ENCODE assay signal across 23 cellular contexts in genomic region chr7:151454306-151454705, GRCh38. TPM values are rescaled to one million over a fixed set of nuclear protein-coding genes. Genes with fewer than 3 reads are reported as not detected.
A peak's percentile ranks its signal among the peaks of the same experiment; 100 is the strongest.
DNase-seq lines count a peak whose midpoint lies in the region; FAIRE-seq and TF ChIP-seq lines count a peak whose summit lies in the region.
"Had no signal": no experiment of that assay in that cellular context is flagged by ENCODE, and none has a peak within 500 bp of the region (broad histone marks: within the 10 kb centered on the region; RNA-seq: fewer than 3 reads in every experiment).

No MANE protein-coding gene starts in this region.

- H2BK12ac ChIP-seq in H1 (ENCODE audit: low read depth, low read length) (peak overlapping the region; percentile 72; the same call in 1 of the 2 replicates), mesenchymal stem cell (ENCODE audit: low read length in 2 of 2) (no peak overlapping the region)

- no peak overlapping the region for H4K5ac ChIP-seq in H1 (ENCODE audit: insufficient read length, low read depth, low read length)

- no peak for TF ChIP-seq POLR2A in H1 (IDR thresholded peaks at IDR 0.05; ENCODE audit: control extremely low read depth in 1 of 2, low read depth in 2 of 2, low read length in 2 of 2)

- H3K18ac ChIP-seq in H1 (ENCODE audit: extremely low read depth, low read length) (no peak overlapping the region; the same call in none of the 2 replicates), mesenchymal stem cell (ENCODE audit: low read depth in 1 of 2, low read length in 2 of 2) (no peak overlapping the region)

- H3K4me2 ChIP-seq in H1 (ENCODE audit: insufficient read depth in 1 of 2, low read depth in 2 of 2, low read length in 2 of 2) (no peak overlapping the region), mesenchymal stem cell (ENCODE audit: low read length, poor library complexity, severe bottlenecking) (no peak overlapping the region), Karpas-422 (ENCODE audit: low read depth, low read length, poor library complexity, severe bottlenecking) (no peak overlapping the region)

- H3K36me3 ChIP-seq in H1 (ENCODE audit: control insufficient read depth in 2 of 4, insufficient read depth in 4 of 4, low read length in 3 of 4) (no peaks in the 10 kb centered on the region), mesenchymal stem cell (ENCODE audit: control insufficient read depth in 1 of 2, insufficient read depth in 2 of 2, low read depth in 1 of 2, low read length in 2 of 2) (no peaks in the 10 kb centered on the region), Karpas-422 (ENCODE audit: insufficient read depth, low read length) (no peaks in the 10 kb centered on the region)
- H3K36me3 ChIP-seq: heart left ventricle had no signal

- TF ChIP-seq EP300 in H1 (IDR thresholded peaks at IDR 0.05; ENCODE audit: borderline replicate concordance in 1 of 2, low read depth in 2 of 2, low read length in 2 of 2), result no peak

- peak overlapping the region; percentile 84; the same call in 1 of the 2 replicates for H2AK5ac ChIP-seq in H1 (ENCODE audit: low read depth, low read length)
- peak overlapping the region; percentile 45 for H2AK5ac ChIP-seq in mesenchymal stem cell (ENCODE audit: low read length, severe bottlenecking)

- H4K20me1 ChIP-seq in H1 (replicated peaks in 1 of 2; ENCODE audit: control insufficient read depth in 1 of 2, insufficient read depth in 2 of 2, low read length in 2 of 2), result no peaks in the 10 kb centered on the region
- 0 out of 2 replicates have a peak, but pooled peaks cover 3% of the 10 kb centered on the region for H4K20me1 ChIP-seq in Karpas-422 (ENCODE audit: insufficient read depth, low read depth, low read length)

- CTCF ChIA-PET in H1 (lab: Charles Lee; ENCODE audit: partially characterized antibody), result interaction anchor here (13.7 kb wide), 1 partner anchor 80 kb away, joined by 185 read pairs; no protein-coding TSS in a partner anchor

- H3K27ac ChIP-seq in H1 (ENCODE audit: low read depth, low read length) (no peak overlapping the region), mesenchymal stem cell (ENCODE audit: low read length, poor library complexity, severe bottlenecking) (no peak overlapping the region), Karpas-422 (ENCODE audit: low read length) (no peak overlapping the region)
- H3K27ac ChIP-seq: epithelial cell of prostate, foreskin keratinocyte, heart left ventricle, HL-60, RWPE1 had no signal

- no peaks in the 10 kb centered on the region for H3K23me2 ChIP-seq in H1 (ENCODE audit: low read depth, low read length)

- no peaks in the 10 kb centered on the region for H3K9me2 ChIP-seq in Karpas-422 (replicated peaks; ENCODE audit: insufficient read depth, low read length)

- peak; percentile 21 for DNase-seq in GM13976 (ENCODE audit: low spot score)
- no peak for DNase-seq in H1 (ENCODE audit: low read depth in 1 of 2, low spot score in 2 of 2)
- no peak for DNase-seq in mesenchymal stem cell
- peak; percentile 10 for DNase-seq in stimulated activated CD8-positive, alpha-beta memory T cell treated with anti-CD3 and anti-CD28 coated beads, Interleukin-4, amount 100 ng/mL, for 48 hours
- DNase-seq in cerebellar cortex (ENCODE audit: low spot score), result no peak
- no peak for DNase-seq in amygdala (lab: John Stamatoyannopoulos, UW)
- DNase-seq in Karpas-422, result no peak
- DNase-seq: activated CD8-positive, alpha-beta T cell treated with anti-CD3 and anti-CD28 coated beads, Interleukin-2, amount 10 ng/mL, durations not matched to agents 7 days and 5 days; activated naive CD8-positive, alpha-beta T cell treated with anti-CD3 and anti-CD28 coated beads for 36 hours; effector CD4-positive, alpha-beta T cell; foreskin keratinocyte; NCI-H1436 treated with DMSO at 0.1 percent for 48 hours; NCI-H446 treated with DMSO at 0.1 percent for 48 hours; nucleus accumbens; small intestine; stimulated activated CD4-positive, alpha-beta T cell treated with anti-CD3 and anti-CD28 coated beads, Interleukin-1b, Interleukin-23, amount 100 ng/mL, for 48 hours had no signal

- H2BK120ac ChIP-seq in H1 (replicated peaks; ENCODE audit: low read depth, low read length) (no peak overlapping the region), mesenchymal stem cell (ENCODE audit: low read depth, low read length) (no peak overlapping the region)

- POLR2A ChIA-PET in H1 (lab: Charles Lee; ENCODE audit: partially characterized antibody), result interaction anchor here (1.1 kb wide), 1 partner anchor 24 kb away, joined by 3 read pairs; no protein-coding TSS in a partner anchor

- no peak for TF ChIP-seq RAD21 in H1 (IDR thresholded peaks at IDR 0.05 in 1 of 2, conservative IDR thresholded peaks at IDR 0.05 in 1 of 2; ENCODE audit: low read depth in 2 of 2, low read length in 2 of 2)

- H4K8ac ChIP-seq in H1 (ENCODE audit: extremely low read depth, insufficient read depth, low read length), result no peak overlapping the region
- no peak overlapping the region for H4K8ac ChIP-seq in mesenchymal stem cell (ENCODE audit: low read length)

- H3K9me3 ChIP-seq in H1 (ENCODE audit: insufficient read depth in 2 of 2, low read depth in 1 of 2, low read length in 1 of 2) (peaks cover 3 to 10% of the 10 kb centered on the region in 2 experiments; a peak in 3 of 4 replicates), mesenchymal stem cell (ENCODE audit: control insufficient read depth, low read length) (no peaks in the 10 kb centered on the region), Karpas-422 (ENCODE audit: low read length) (no peaks in the 10 kb centered on the region)
- H3K9me3 ChIP-seq: heart left ventricle had no signal

- H3K79me2 ChIP-seq in H1 (ENCODE audit: control insufficient read depth in 1 of 2, insufficient read depth in 2 of 2, low read length in 2 of 2) (no peaks in the 10 kb centered on the region), Karpas-422 (ENCODE audit: low read length) (no peaks in the 10 kb centered on the region)

- H2BK5ac ChIP-seq in H1 (ENCODE audit: low read depth, low read length) (peak overlapping the region; percentile 60; the same call in 1 of the 2 replicates), mesenchymal stem cell (ENCODE audit: low read depth, low read length, poor library complexity, severe bottlenecking) (no peak overlapping the region)

- FAIRE-seq in H1 (lab: Jason Lieb, UNC), result no peak
- FAIRE-seq: GM12878, small intestine had no signal

- H3K4me3 ChIP-seq in H1 (ENCODE audit: extremely low read depth in 1 of 4, insufficient read depth in 2 of 4, low read depth in 3 of 4, low read length in 4 of 4), result no peak overlapping the region
- H3K4me3 ChIP-seq in mesenchymal stem cell (ENCODE audit: insufficient read depth in 1 of 2, low read depth in 1 of 2, low read length in 2 of 2), result no peak overlapping the region
- H3K4me3 ChIP-seq in Karpas-422 (ENCODE audit: low read length), result no peak overlapping the region
- H3K4me3 ChIP-seq: GM12878, heart left ventricle had no signal

- H2BK20ac ChIP-seq in H1 (ENCODE audit: low read length), result peak overlapping the region; percentile 80; the same call in 1 of the 2 replicates

- no peak for TF ChIP-seq CTCF in GM13976 (IDR thresholded peaks at IDR 0.05; ENCODE audit: borderline replicate concordance, control extremely low read depth, extremely low read depth, insufficient read depth, missing control alignments)
- TF ChIP-seq CTCF in H1 (IDR thresholded peaks at IDR 0.05; ENCODE audit: control extremely low read depth in 1 of 3, insufficient read depth in 1 of 3, low read depth in 1 of 3, low read length in 3 of 3), result no peak

- H3K23ac ChIP-seq in H1 (ENCODE audit: insufficient read length), result no peak overlapping the region
- H3K23ac ChIP-seq in mesenchymal stem cell (ENCODE audit: low read length in 2 of 2), result no peak overlapping the region

- H3K79me1 ChIP-seq in H1 (ENCODE audit: low read depth, low read length) (no peaks in the 10 kb centered on the region), mesenchymal stem cell (replicated peaks; ENCODE audit: low read length, poor library complexity, severe bottlenecking) (no peaks in the 10 kb centered on the region)

- H3K9ac ChIP-seq in H1 (replicated peaks in 1 of 4; ENCODE audit: extremely low read depth in 1 of 4, low read depth in 3 of 4, low read length in 3 of 4) (no peak overlapping the region), mesenchymal stem cell (ENCODE audit: low read length) (no peak overlapping the region), Karpas-422 (ENCODE audit: low read length) (no peak overlapping the region)

- H3K56ac ChIP-seq in H1 (replicated peaks; ENCODE audit: insufficient read length, low read depth, low read length), result no peak overlapping the region

- no peak overlapping the region for H3K4ac ChIP-seq in H1 (replicated peaks; ENCODE audit: insufficient read length, low read depth, low read length)
- H3K4ac ChIP-seq in mesenchymal stem cell (ENCODE audit: low read depth in 1 of 2, low read length in 2 of 2), result no peak overlapping the region

- in situ Hi-C loops in GM13976 (cut with MboI; ENCODE audit: low sequenced_read_pairs, unreplicated experiment), result no loop called here

- H2AFZ ChIP-seq in H1 (ENCODE audit: low read length), result no peak overlapping the region
- no peak overlapping the region for H2AFZ ChIP-seq in mesenchymal stem cell (ENCODE audit: low read depth, low read length)
- no peak overlapping the region for H2AFZ ChIP-seq in Karpas-422 (ENCODE audit: low read length)

- H3K4me1 ChIP-seq in H1 (replicated peaks in 1 of 4; ENCODE audit: control insufficient read depth in 3 of 4, insufficient read depth in 4 of 4, low read length in 3 of 4), result peaks cover 4 to 31% (median 18%) of the 10 kb centered on the region in 4 experiments
- H3K4me1 ChIP-seq in mesenchymal stem cell (ENCODE audit: control insufficient read depth, insufficient read depth, low read depth, low read length), result peaks cover 12% of the 10 kb centered on the region
- H3K4me1 ChIP-seq in Karpas-422 (ENCODE audit: low read length), result no peaks in the 10 kb centered on the region
- H3K4me1 ChIP-seq: foreskin keratinocyte had no signal

- 91% methylated on average over 14 of the region's 14 CpGs; no CpG with 5 or more reads in 1 of the 2 experiments for WGBS in H1 (ENCODE audit: extremely low coverage in 1 of 2, insufficient coverage in 1 of 2, insufficient read length in 1 of 2, insufficient replicate concordance in 2 of 2, low coverage in 1 of 2, low lambda C conversion rate in 2 of 2, missing lambda C conversion rate in 1 of 2), 2 experiments
- 88% methylated on average over 14 of the region's 14 CpGs for WGBS in mesenchymal stem cell

- H3K27me3 ChIP-seq in H1 (replicated peaks in 1 of 4; ENCODE audit: control insufficient read depth in 3 of 4, extremely low read depth in 1 of 4, insufficient read depth in 3 of 4, low read length in 3 of 4), result no peaks in the 10 kb centered on the region; a peak in 1 of 7 replicates
- H3K27me3 ChIP-seq in mesenchymal stem cell (ENCODE audit: control insufficient read depth in 1 of 2, insufficient read depth in 1 of 2, low read length in 2 of 2), result peaks cover 0 to 12% of the 10 kb centered on the region in 2 experiments
- H3K27me3 ChIP-seq in Karpas-422 (ENCODE audit: low read length), result no peaks in the 10 kb centered on the region
- H3K27me3 ChIP-seq: heart left ventricle had no signal

- peak overlapping the region; percentile 52 for H4K91ac ChIP-seq in H1 (replicated peaks; ENCODE audit: insufficient read length, low read length)
- no peak overlapping the region for H4K91ac ChIP-seq in mesenchymal stem cell (ENCODE audit: low read length)

- H2BK15ac ChIP-seq in H1 (ENCODE audit: low read length) (no peak overlapping the region), mesenchymal stem cell (ENCODE audit: low read depth, poor library complexity, severe bottlenecking) (no peak overlapping the region)

- H3K14ac ChIP-seq in H1 (ENCODE audit: insufficient read length) (no peak overlapping the region), mesenchymal stem cell (ENCODE audit: low read length in 2 of 2) (no peak overlapping the region)

RNA-seq across cellular contexts. Expression of gene CRYGN, which starts 14.4 kb away (rescaled TPM):
- total RNA-seq in H1 (2021; fragmentation: NEBNext Ultra II Directional; extraction: Animal tissue kit (Norgen Biotek cat#: 25700)), result 1.0 and 1.6 TPM in 2 replicates
- polyA plus RNA-seq in H1 (2011; rRNA removed), result 0.98 and 1.3 TPM in 2 replicates
- 0.81 TPM for polyA plus RNA-seq in H1 (2011; cell fraction: cytosol; rRNA removed)
- 4.0 TPM for polyA plus RNA-seq in H1 (2011; cell fraction: nucleus; rRNA removed)
- polyA plus RNA-seq in H1 (2012, experiment 1 of 2), result 0.43 to 1.7 TPM (median 1.5 TPM) in 4 replicates
- polyA plus RNA-seq in H1 (2012, experiment 2 of 2), result 0.07 TPM
- 0.57 TPM for polyA plus RNA-seq in H1 (2013, experiment 1 of 2)
- 0.42 TPM for polyA plus RNA-seq in H1 (2013, experiment 2 of 2)
- polyA minus RNA-seq in H1 (2011; rRNA and poly(A)+ RNA removed), result 0.80 and 2.0 TPM in 2 replicates
- polyA minus RNA-seq in H1 (2011; cell fraction: cytosol; rRNA and poly(A)+ RNA removed), result not detected
- polyA minus RNA-seq in H1 (2011; cell fraction: nucleus; rRNA and poly(A)+ RNA removed), result 2.5 TPM
- polyA plus RNA-seq in mesenchymal stem cell (2013, experiment 1 of 2), result not detected
- polyA plus RNA-seq in mesenchymal stem cell (2013, experiment 2 of 2), result not detected
- total RNA-seq in Karpas-422 (2014; rRNA removed; shearing (Covaris generic); ENCODE audit: low replicate concordance), result not detected in 2 replicates
- total RNA-seq: foreskin keratinocyte, GM12878, pulmonary artery endothelial cell had no signal
- polyA plus RNA-seq: foreskin keratinocyte, GM12878 had no signal

RNA-seq across cellular contexts. Expression of gene WDR86, which starts 44.5 kb away (rescaled TPM):
- 14.9 and 15.8 TPM in 2 replicates for total RNA-seq in H1 (2021; fragmentation: NEBNext Ultra II Directional; extraction: Animal tissue kit (Norgen Biotek cat#: 25700))
- polyA plus RNA-seq in H1 (2011; rRNA removed), result 12.7 and 22.1 TPM in 2 replicates
- 16.7 TPM for polyA plus RNA-seq in H1 (2011; cell fraction: cytosol; rRNA removed)
- 81.5 TPM for polyA plus RNA-seq in H1 (2011; cell fraction: nucleus; rRNA removed)
- polyA plus RNA-seq in H1 (2012, experiment 1 of 2), result 7.7 to 11.9 TPM (median 10.0 TPM) in 4 replicates
- 5.0 TPM for polyA plus RNA-seq in H1 (2012, experiment 2 of 2)
- polyA plus RNA-seq in H1 (2013, experiment 1 of 2), result 7.4 TPM
- 7.4 TPM for polyA plus RNA-seq in H1 (2013, experiment 2 of 2)
- polyA minus RNA-seq in H1 (2011; rRNA and poly(A)+ RNA removed), result 12.4 and 18.2 TPM in 2 replicates
- polyA minus RNA-seq in H1 (2011; cell fraction: cytosol; rRNA and poly(A)+ RNA removed), result 10.6 TPM
- 30.4 TPM for polyA minus RNA-seq in H1 (2011; cell fraction: nucleus; rRNA and poly(A)+ RNA removed)
- 0.04 TPM for polyA plus RNA-seq in mesenchymal stem cell (2013, experiment 1 of 2)
- 0.05 TPM for polyA plus RNA-seq in mesenchymal stem cell (2013, experiment 2 of 2)
- total RNA-seq in Karpas-422 (2014; rRNA removed; shearing (Covaris generic); ENCODE audit: low replicate concordance), result not detected in 2 replicates
- total RNA-seq: activated naive CD8-positive, alpha-beta T cell treated with anti-CD3 and anti-CD28 coated beads for 36 hours; foreskin keratinocyte; GM12878; myocyte; pulmonary artery endothelial cell had no signal
- polyA plus RNA-seq: foreskin keratinocyte, heart left ventricle had no signal

Comparison
In these comparisons a context has a peak if more than half of its experiments do, and no peak if none do; other contexts are left out.
1. DNase-seq: peak in GM13976 (single experiment) and stimulated activated CD8-positive, alpha-beta memory T cell treated with anti-CD3 and anti-CD28 coated beads, Interleukin-4, amount 100 ng/mL, for 48 hours (single experiment); none in H1 (0 of 2), mesenchymal stem cell (single experiment), cerebellar cortex (single experiment), amygdala (0 of 56) and Karpas-422 (single experiment).
2. RNA of gene WDR86, which starts 44.5 kb away (total RNA-seq): 14.9 to 15.8 TPM in H1; not detected in Karpas-422; every median in the first group is over 10 times any median in the second.